8 cellular contexts compared by ENCODE assay signal in genomic region chr2:159202568-159203071, GRCh38.
DNase-seq lines count a peak whose midpoint lies in the region; ATAC-seq and TF ChIP-seq lines count a peak whose summit lies in the region.

No MANE protein-coding gene starts in this region.

- no peak for TF ChIP-seq POLR2A in breast epithelium (IDR thresholded peaks at IDR 0.05)

- H4K20me1 ChIP-seq in PC-3 (ENCODE audit: low read length) = no peaks in the 10 kb centered on the region

- ATAC-seq in PC-3 = peak; percentile 65

- intact Hi-C loops in PC-3 (cut with micrococcal nuclease) (no loop called here), breast epithelium (cut with DNase I; ENCODE audit: low total_unique reads) (no loop called here)

- no peaks in the 10 kb centered on the region for H3K27me3 ChIP-seq in ACC112 (ENCODE audit: insufficient read depth, low read length)
- H3K27me3 ChIP-seq in PC-3 (ENCODE audit: low read length) = no peaks in the 10 kb centered on the region
- no peaks in the 10 kb centered on the region for H3K27me3 ChIP-seq in breast epithelium

- H3K9me3 ChIP-seq in PC-3 (ENCODE audit: low read length) (no peaks in the 10 kb centered on the region), breast epithelium (no peaks in the 10 kb centered on the region)

- no peak overlapping the region for H3K4me3 ChIP-seq in ACC112 (ENCODE audit: low read depth, low read length)
- no peak overlapping the region for H3K4me3 ChIP-seq in PC-3 (ENCODE audit: low read length)
- H3K4me3 ChIP-seq in fibroblast of mammary gland (ENCODE audit: control insufficient read depth, low read depth, low read length) = no peak overlapping the region
- no peak overlapping the region for H3K4me3 ChIP-seq in breast epithelium

- CTCF ChIA-PET in PC-3 (lab: Charles Lee) = no interaction called here

- BruUV-seq in PC-3 (replicated peaks; lab: Mats Ljungman, UMichigan) = no TSS peak

- DNase-seq in PC-3 (peak; percentile 61), fibroblast of mammary gland (ENCODE audit: low read depth) (peak; percentile 99), middle frontal gyrus (ENCODE audit: extremely low spot score, low spot score) (peak; percentile 27), germinal center (ENCODE audit: low spot score) (no peak), breast epithelium (ENCODE audit: low spot score in 2 of 2) (no peak), SHP77 (lab: John Stamatoyannopoulos, UW) (no peak)
- DNase-seq in activated CD8-positive, alpha-beta memory T cell treated with anti-CD3 and anti-CD28 coated beads, Interleukin-2, amount 50 U/mL, for 4 hours = no peak

- H3K4me2 ChIP-seq in PC-3 (ENCODE audit: low read length) = no peak overlapping the region

- H3K9ac ChIP-seq in PC-3 (ENCODE audit: low read length) = no peak overlapping the region

- no peaks in the 10 kb centered on the region for H3K9me2 ChIP-seq in PC-3 (replicated peaks; ENCODE audit: low read length)

- H2AFZ ChIP-seq in ACC112 (ENCODE audit: low read length, unreplicated experiment) (no peak overlapping the region), PC-3 (ENCODE audit: low read length) (no peak overlapping the region)

- H3K27ac ChIP-seq in ACC112 (ENCODE audit: low read depth, low read length) = peak overlapping the region; percentile 40
- H3K27ac ChIP-seq in PC-3 (ENCODE audit: low read length) = no peak overlapping the region
- H3K27ac ChIP-seq in breast epithelium = peak overlapping the region in 1 of 2 donors; percentile 39

- H3K36me3 ChIP-seq in ACC112 (ENCODE audit: insufficient read depth, low read length) (peaks cover 5% of the 10 kb centered on the region; the same call in 1 of the 2 replicates), PC-3 (ENCODE audit: low read depth, low read length) (peaks cover 8% of the 10 kb centered on the region; the same call in 1 of the 2 replicates), breast epithelium (peaks cover 4% of the 10 kb centered on the region)

- no peaks in the 10 kb centered on the region for H3F3A ChIP-seq in PC-3 (ENCODE audit: low read length, unreplicated experiment)

- H3K4me1 ChIP-seq in ACC112 (ENCODE audit: control insufficient read depth, insufficient read depth, low read length, unreplicated experiment) = peaks cover 11% of the 10 kb centered on the region
- H3K4me1 ChIP-seq in PC-3 (ENCODE audit: insufficient read depth, low read length) = no peaks in the 10 kb centered on the region; the same call in 1 of the 2 replicates
- no peaks in the 10 kb centered on the region for H3K4me1 ChIP-seq in breast epithelium

- POLR2A ChIA-PET in PC-3 (lab: Charles Lee; ENCODE audit: unreplicated experiment) = interaction anchor here (0.6 kb wide), 1 partner anchor 557 kb away, joined by 6 read pairs; no protein-coding TSS in a partner anchor

- H3K79me2 ChIP-seq in ACC112 (ENCODE audit: control insufficient read depth, insufficient read depth, low read length, unreplicated experiment) (no peaks in the 10 kb centered on the region), PC-3 (ENCODE audit: low read length) (no peaks in the 10 kb centered on the region)

- no peak for TF ChIP-seq CTCF in PC-3 (conservative IDR thresholded peaks at IDR 0.05; ENCODE audit: low read depth, low read length)
- peak; percentile 10 for TF ChIP-seq CTCF in fibroblast of mammary gland (conservative IDR thresholded peaks at IDR 0.05; ENCODE audit: control insufficient read depth, insufficient read depth, low read depth, low read length)
- no peak for TF ChIP-seq CTCF in breast epithelium (IDR thresholded peaks at IDR 0.05)

Comparison
In these comparisons a context has a peak if more than half of its experiments do, and no peak if none do; other contexts are left out.
1. DNase-seq: peak in PC-3 (single experiment), fibroblast of mammary gland (single experiment) and middle frontal gyrus (single experiment); none in germinal center (single experiment), activated CD8-positive, alpha-beta memory T cell treated with anti-CD3 and anti-CD28 coated beads, Interleukin-2, amount 50 U/mL, for 4 hours (single experiment), breast epithelium (0 of 2) and SHP77 (0 of 2).